ENCODE assay signal across 22 cellular contexts in genomic region chr4:161704040-161704439, GRCh38.
"Had no signal": no experiment of that assay in that cellular context is flagged by ENCODE, and none has a peak within 500 bp of the region (broad histone marks: within the 10 kb centered on the region; RNA-seq: fewer than 3 reads in every experiment).

No MANE protein-coding gene starts in this region.

- H3K27me3 ChIP-seq: Peyer's patch, SJCRH30 had no signal

- H2AFZ ChIP-seq: PC-9 had no signal

- H3K36me3 ChIP-seq: Peyer's patch, SJCRH30 had no signal

- H3K27ac ChIP-seq: HL-60, PC-9, Peyer's patch, SJCRH30 had no signal

- DNase-seq: KBM-7, MV-4-11, NCI-H1048, NCI-H1105, NCI-H1417, NCI-H1436 treated with DMSO at 0.1 percent for 48 hours, NCI-H1694, NCI-H187 treated with DMSO at 0.1 percent for 48 hours, NCI-H2081, NCI-H2107, NCI-H2227 treated with DMSO at 0.1 percent for 48 hours, NCI-H446, NCI-H510A, NCI-H524 treated with DMSO at 0.1 percent for 48 hours, NCI-H69, PC-9, Peyer's patch, SHP77 treated with DMSO at 0.1 percent for 48 hours, SJCRH30, T-helper 1 cell had no signal

- H3K4me2 ChIP-seq: PC-9 had no signal

- H3K4me3 ChIP-seq: PC-9, Peyer's patch, SJCRH30 had no signal

- H3K9me3 ChIP-seq: Peyer's patch, SJCRH30 had no signal

- H3K4me1 ChIP-seq: Peyer's patch, SJCRH30 had no signal

- FAIRE-seq: HTR-8/SVneo had no signal
